Comparison of ENCODE assay signal across 8 cellular contexts in genomic region chr22:22168190-22168940, GRCh38.
DNase-seq lines count a peak whose midpoint lies in the region; ATAC-seq and TF ChIP-seq lines count a peak whose summit lies in the region.

No MANE protein-coding gene starts in this region.

- H3K27ac Mint-ChIP-seq in CD4-positive, CD25-positive, alpha-beta regulatory T cell = no peak overlapping the region

- TF ChIP-seq POLR2A in Peyer's patch (IDR thresholded peaks at IDR 0.05) = no peak

- peaks cover 0 to 2% (median 0%) of the 10 kb centered on the region in 7 donors for H3K9me3 Mint-ChIP-seq in CD4-positive, CD25-positive, alpha-beta regulatory T cell

- no peak for ATAC-seq in CD4-positive, CD25-positive, alpha-beta regulatory T cell (ENCODE audit: low read depth in 2 of 2)
- ATAC-seq in GM19043 (IDR thresholded peaks at IDR 0.05; ENCODE audit: low read depth, unreplicated experiment) (peak; percentile 8), HG03520 (IDR thresholded peaks at IDR 0.05; ENCODE audit: unreplicated experiment) (peak; percentile 23), aorta (ENCODE audit: low FRiP score) (no peak)

- H3K4me3 Mint-ChIP-seq in CD4-positive, CD25-positive, alpha-beta regulatory T cell = peak overlapping the region in 3 of 4 donors; percentile 30 to 66 (median 38)

- no peaks in the 10 kb centered on the region for H3K9me3 ChIP-seq in CD4-positive, CD25-positive, alpha-beta regulatory T cell (ENCODE audit: control insufficient read depth in 2 of 2, low read length in 2 of 2)
- no peaks in the 10 kb centered on the region for H3K9me3 ChIP-seq in Peyer's patch
- H3K9me3 ChIP-seq in aorta (ENCODE audit: control insufficient read depth, low read length) = no peaks in the 10 kb centered on the region

- H3K4me1 Mint-ChIP-seq in CD4-positive, CD25-positive, alpha-beta regulatory T cell = peaks cover 0 to 18% (median 5%) of the 10 kb centered on the region in 4 donors

- peak overlapping the region; percentile 1 for H3K4me3 ChIP-seq in CD4-positive, CD25-positive, alpha-beta regulatory T cell (ENCODE audit: low read depth, low read length)
- H3K4me3 ChIP-seq in Peyer's patch (peak overlapping the region; percentile 1 to 34 (median 13)), fibroblast of mammary gland (ENCODE audit: control insufficient read depth, low read depth, low read length) (no peak overlapping the region), brain microvascular endothelial cell (ENCODE audit: low read depth, low read length) (no peak overlapping the region), aorta (ENCODE audit: low read length in 2 of 2) (no peak overlapping the region)

- no peaks in the 10 kb centered on the region for H3K4me1 ChIP-seq in CD4-positive, CD25-positive, alpha-beta regulatory T cell (ENCODE audit: control insufficient read depth, insufficient read depth, low read length, poor library complexity, severe bottlenecking)
- peaks cover 0 to 11% (median 4%) of the 10 kb centered on the region in 4 donors for H3K4me1 ChIP-seq in Peyer's patch
- no peaks in the 10 kb centered on the region for H3K4me1 ChIP-seq in aorta (ENCODE audit: control insufficient read depth in 1 of 2, insufficient read depth in 2 of 2, low read length in 2 of 2)

- in situ Hi-C loops in brain microvascular endothelial cell (cut with HindIII; ENCODE audit: low pct_ligation_motif_present, low sequenced_read_pairs) = no loop called here

- TF ChIP-seq CTCF in Peyer's patch (IDR thresholded peaks at IDR 0.05) (no peak), fibroblast of mammary gland (conservative IDR thresholded peaks at IDR 0.05; ENCODE audit: control insufficient read depth, insufficient read depth, low read depth, low read length) (no peak), brain microvascular endothelial cell (IDR thresholded peaks at IDR 0.05; ENCODE audit: low read depth, low read length, missing control alignments) (no peak)

- no peak overlapping the region for H3K27ac ChIP-seq in CD4-positive, CD25-positive, alpha-beta regulatory T cell (ENCODE audit: insufficient read depth, low read length, poor library complexity, severe bottlenecking)
- H3K27ac ChIP-seq in Peyer's patch = peak overlapping the region in 3 of 4 donors; percentile 9 to 72 (median 72)
- H3K27ac ChIP-seq in brain microvascular endothelial cell = no peak overlapping the region
- H3K27ac ChIP-seq in aorta (ENCODE audit: low read depth in 1 of 2, low read length in 2 of 2) = no peak overlapping the region

- intact Hi-C loops in aorta (cut with DNase I) = no loop called here

- peaks cover 9% of the 10 kb centered on the region for H3K27me3 Mint-ChIP-seq in CD4-positive, CD25-positive, alpha-beta regulatory T cell

- WGBS in aorta, 2 donors = 31 to 34% methylated on average over 7 of the region's 7 CpGs

- peaks cover 4% of the 10 kb centered on the region for H3K27me3 ChIP-seq in CD4-positive, CD25-positive, alpha-beta regulatory T cell (ENCODE audit: control insufficient read depth, insufficient read depth, low read length)
- H3K27me3 ChIP-seq in Peyer's patch = no peaks in the 10 kb centered on the region
- peaks cover 26% of the 10 kb centered on the region for H3K27me3 ChIP-seq in brain microvascular endothelial cell (replicated peaks)
- H3K27me3 ChIP-seq in aorta (ENCODE audit: control insufficient read depth in 1 of 2, insufficient read depth in 2 of 2, low read length in 1 of 2) = peaks cover 0 to 2% of the 10 kb centered on the region in 2 donors

- peak in 1 of 3 donors; percentile 26 for DNase-seq in CD4-positive, CD25-positive, alpha-beta regulatory T cell
- peak in 2 of 3 donors; percentile 50 to 51 for DNase-seq in Peyer's patch
- DNase-seq in fibroblast of mammary gland (ENCODE audit: low read depth) = peak; percentile 70
- peak; percentile 6 for DNase-seq in stromal cell of bone marrow (ENCODE audit: low read depth)
- DNase-seq in brain microvascular endothelial cell = no peak
- no peak for DNase-seq in aorta

- no peaks in the 10 kb centered on the region for H3K36me3 Mint-ChIP-seq in CD4-positive, CD25-positive, alpha-beta regulatory T cell

- no peaks in the 10 kb centered on the region for H3K36me3 ChIP-seq in CD4-positive, CD25-positive, alpha-beta regulatory T cell (ENCODE audit: control insufficient read depth, insufficient read depth, low read length)
- H3K36me3 ChIP-seq in Peyer's patch (no peaks in the 10 kb centered on the region), brain microvascular endothelial cell (replicated peaks) (no peaks in the 10 kb centered on the region), aorta (ENCODE audit: control insufficient read depth in 1 of 2, insufficient read depth in 2 of 2, low read length in 1 of 2) (no peaks in the 10 kb centered on the region)

Comparison
In these comparisons a context has a peak if more than half of its experiments do, and no peak if none do; other contexts are left out.
1. ATAC-seq: peak in GM19043 (single experiment) and HG03520 (single experiment); none in CD4-positive, CD25-positive, alpha-beta regulatory T cell (0 of 2) and aorta (single experiment).
2. DNase-seq: peak in Peyer's patch (2 of 3), fibroblast of mammary gland (single experiment) and stromal cell of bone marrow (single experiment); none in brain microvascular endothelial cell (single experiment) and aorta (0 of 2).
3. H3K27ac ChIP-seq: peak in Peyer's patch (3 of 4); none in CD4-positive, CD25-positive, alpha-beta regulatory T cell (single experiment), brain microvascular endothelial cell (single experiment) and aorta (0 of 2).
4. H3K4me3 ChIP-seq: peak in CD4-positive, CD25-positive, alpha-beta regulatory T cell (single experiment) and Peyer's patch (4 of 4); none in fibroblast of mammary gland (single experiment), brain microvascular endothelial cell (single experiment) and aorta (0 of 2).